Comparison of ENCODE assay signal across 8 cellular contexts in genomic region chr2:20447437-20448245, GRCh38. TPM values are rescaled to one million over a fixed set of nuclear protein-coding genes. Genes with fewer than 3 reads are reported as not detected.
DNase-seq lines count a peak whose midpoint lies in the region; ATAC-seq, FAIRE-seq and TF ChIP-seq lines count a peak whose summit lies in the region.

No MANE protein-coding gene starts in this region.

- H3K4me3 Mint-ChIP-seq in activated naive CD4-positive, alpha-beta T cell treated with anti-CD3 and anti-CD28 coated beads for 36 hours = peak overlapping the region; percentile 76

- intact Hi-C loops in activated naive CD4-positive, alpha-beta T cell treated with anti-CD3 and anti-CD28 coated beads for 36 hours (cut with micrococcal nuclease) = loop anchor here (1.0 to 5.0 kb wide), 6 partner anchors 96 to 545 kb away; partner anchors contain the start of genes HS1BP3, LAPTM4A and LDAH
- intact Hi-C loops in left colon (cut with DNase I, micrococcal nuclease) = loop anchor here in 1 of 2 donors (10.0 kb wide), 1 partner anchor 197 kb away; no protein-coding TSS in a partner anchor

- peak; percentile 17 for ATAC-seq in HG02852 (IDR thresholded peaks at IDR 0.05; ENCODE audit: unreplicated experiment)
- ATAC-seq in left colon = peak; percentile 35

- peaks cover 11% of the 10 kb centered on the region for H3K4me1 Mint-ChIP-seq in activated naive CD4-positive, alpha-beta T cell treated with anti-CD3 and anti-CD28 coated beads for 36 hours (ENCODE audit: low read depth)

- H3K36me3 Mint-ChIP-seq in activated naive CD4-positive, alpha-beta T cell treated with anti-CD3 and anti-CD28 coated beads for 36 hours (ENCODE audit: low read depth) = peaks cover 2% of the 10 kb centered on the region

- peak; percentile 26 for DNase-seq in activated naive CD4-positive, alpha-beta T cell treated with anti-CD3 and anti-CD28 coated beads for 36 hours
- DNase-seq in activated naive CD4-positive, alpha-beta T cell (lab: John Stamatoyannopoulos, UW) = no peak
- DNase-seq in RKO (ENCODE audit: low spot score) (peak; percentile 63), caudate nucleus (lab: John Stamatoyannopoulos, UW) (peak in 43 of 61 donors; percentile 18 to 83 (median 67)), left colon (peak in 1 of 2 donors; percentile 65), H54 (ENCODE audit: insufficient read length, low spot score) (no peak)
- peak; percentile 8 for DNase-seq in stimulated activated CD8-positive, alpha-beta memory T cell treated with anti-CD3 and anti-CD28 coated beads, Interleukin-12 subunit alpha, Interleukin-12 subunit beta, amount 100 ng/mL, for 4 hours (ENCODE audit: low read depth)

- H3K27me3 Mint-ChIP-seq in activated naive CD4-positive, alpha-beta T cell treated with anti-CD3 and anti-CD28 coated beads for 36 hours (ENCODE audit: low read depth) = peaks cover 3% of the 10 kb centered on the region

- no peak overlapping the region for H3K27ac Mint-ChIP-seq in activated naive CD4-positive, alpha-beta T cell treated with anti-CD3 and anti-CD28 coated beads for 36 hours

- no peak for TF ChIP-seq POLR2A in H54 (IDR thresholded peaks at IDR 0.05; ENCODE audit: low read depth, low read length)

- CTCF ChIA-PET in activated naive CD4-positive, alpha-beta T cell treated with anti-CD3 and anti-CD28 coated beads for 36 hours (lab: Charles Lee) = interaction anchor here (0.7 to 4.6 kb wide), 13 partner anchors 8 to 209 kb away, joined by 3 to 37 read pairs (median 5); partner anchors contain the start of gene HS1BP3

- peak overlapping the region; percentile 94 for H3K27ac ChIP-seq in caudate nucleus (ENCODE audit: low read depth, low read length)

- H3K9me3 Mint-ChIP-seq in activated naive CD4-positive, alpha-beta T cell treated with anti-CD3 and anti-CD28 coated beads for 36 hours = no peaks in the 10 kb centered on the region

- no peak for FAIRE-seq in H54 (lab: Jason Lieb, UNC)

RNA-seq across cellular contexts. Expression of gene RHOB, which starts 0.8 kb away (rescaled TPM):
- total RNA-seq in activated naive CD4-positive, alpha-beta T cell treated with anti-CD3 and anti-CD28 coated beads for 36 hours = 1 to 10 TPM; 1.8 to 2.0 TPM
- 100 to 1,000 TPM; 141 to 332 TPM for total RNA-seq in left colon

Comparison
In these comparisons a context has a peak if more than half of its experiments do, and no peak if none do; other contexts are left out.
1. DNase-seq: peak in activated naive CD4-positive, alpha-beta T cell treated with anti-CD3 and anti-CD28 coated beads for 36 hours (single experiment), RKO (single experiment), caudate nucleus (43 of 61) and stimulated activated CD8-positive, alpha-beta memory T cell treated with anti-CD3 and anti-CD28 coated beads, Interleukin-12 subunit alpha, Interleukin-12 subunit beta, amount 100 ng/mL, for 4 hours (single experiment); none in activated naive CD4-positive, alpha-beta T cell (0 of 4) and H54 (single experiment).
2. RNA of gene RHOB, which starts 0.8 kb away (total RNA-seq): 141 to 332 TPM in left colon; 1.8 to 2.0 TPM in activated naive CD4-positive, alpha-beta T cell treated with anti-CD3 and anti-CD28 coated beads for 36 hours; every median in the first group is over 10 times any median in the second.